Comparison of ENCODE assay signal across 20 cellular contexts in the genomic region with DNA sequence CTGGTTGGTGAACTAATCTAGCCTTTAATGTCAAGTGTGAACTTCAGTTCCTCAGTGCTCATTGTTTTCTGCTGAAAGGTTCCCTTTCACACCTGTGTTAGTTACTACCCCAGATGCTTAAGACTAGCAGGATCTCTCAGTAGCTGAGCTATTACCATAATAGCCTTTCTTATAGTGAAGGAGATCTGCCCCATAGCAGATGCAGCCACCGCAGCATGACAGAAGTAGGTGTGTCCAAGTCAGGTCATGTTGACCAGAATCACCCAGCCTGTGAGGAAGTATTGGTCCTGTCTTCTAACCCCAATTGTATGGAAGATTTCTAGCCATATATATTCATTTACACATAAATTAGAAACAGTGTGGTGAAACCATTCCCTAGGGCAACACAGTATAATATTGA. TPM values are rescaled to one million over a fixed set of nuclear protein-coding genes. Genes with fewer than 3 reads are reported as not detected.
DNase-seq lines count a peak whose midpoint lies in the region; ATAC-seq and TF ChIP-seq lines count a peak whose summit lies in the region.
"Had no signal": no experiment of that assay in that cellular context is flagged by ENCODE, and none has a peak within 500 bp of the region (broad histone marks: within the 10 kb centered on the region; RNA-seq: fewer than 3 reads in every experiment).

No MANE protein-coding gene starts in this region.

- TF ChIP-seq CTCF in breast epithelium (IDR thresholded peaks at IDR 0.05) (no peak), mammary epithelial cell (conservative IDR thresholded peaks at IDR 0.05 in 1 of 2, IDR thresholded peaks at IDR 0.05 in 1 of 2; ENCODE audit: extremely low read depth in 1 of 2, insufficient read depth in 1 of 2, low read depth in 1 of 2, low read length in 2 of 2) (no peak), IMR-90 (conservative IDR thresholded peaks at IDR 0.05; ENCODE audit: low read depth, low read length) (no peak), progenitor cell of endocrine pancreas (IDR thresholded peaks at IDR 0.05; ENCODE audit: unreplicated experiment) (no peak), gastrocnemius medialis (IDR thresholded peaks at IDR 0.05 in 4 of 5, conservative IDR thresholded peaks at IDR 0.05 in 1 of 5) (no peak), colonic mucosa (IDR thresholded peaks at IDR 0.05) (no peak)

- no peak overlapping the region for H3K4me3 ChIP-seq in breast epithelium
- H3K4me3 ChIP-seq in mammary epithelial cell (replicated peaks in 1 of 3; ENCODE audit: insufficient read depth in 1 of 3, low read depth in 2 of 3, low read length in 3 of 3) = no peak overlapping the region
- no peak overlapping the region for H3K4me3 ChIP-seq in IMR-90 (ENCODE audit: insufficient read depth, low read depth, low read length)
- no peak overlapping the region for H3K4me3 ChIP-seq in HAP-1
- H3K4me3 ChIP-seq in gastrocnemius medialis = no peak overlapping the region
- no peak overlapping the region for H3K4me3 ChIP-seq in colonic mucosa
- H3K4me3 ChIP-seq: A549, GM23338 had no signal

- H3K27ac Mint-ChIP-seq in progenitor cell of endocrine pancreas = peak overlapping the region; percentile 56
- H3K27ac Mint-ChIP-seq: CD4-positive, alpha-beta T cell; GM23338; HFFc6 had no signal

- no peaks in the 10 kb centered on the region for H3K79me2 ChIP-seq in mammary epithelial cell (ENCODE audit: insufficient read depth, low read length)

- no peaks in the 10 kb centered on the region for H3K27me3 ChIP-seq in breast epithelium
- H3K27me3 ChIP-seq in mammary epithelial cell (ENCODE audit: insufficient read depth, low read length) = no peaks in the 10 kb centered on the region
- no peaks in the 10 kb centered on the region for H3K27me3 ChIP-seq in IMR-90 (ENCODE audit: control insufficient read depth, insufficient read depth, low read length)
- no peaks in the 10 kb centered on the region for H3K27me3 ChIP-seq in HAP-1 (ENCODE audit: low read depth)
- no peaks in the 10 kb centered on the region for H3K27me3 ChIP-seq in gastrocnemius medialis
- H3K27me3 ChIP-seq in colonic mucosa = no peaks in the 10 kb centered on the region

- TF ChIP-seq RAD21 in IMR-90 (IDR thresholded peaks at IDR 0.05; ENCODE audit: low read length) = no peak

- H3K4me2 ChIP-seq in mammary epithelial cell (ENCODE audit: insufficient read depth, low read depth, low read length) (no peak overlapping the region), IMR-90 (ENCODE audit: low read depth, low read length) (no peak overlapping the region)
- H3K4me2 ChIP-seq: A549, GM23338 had no signal

- no peak overlapping the region for H4K8ac ChIP-seq in IMR-90 (ENCODE audit: low read depth in 2 of 2, low read length in 2 of 2)

- BruUV-seq in mammary epithelial cell (replicated peaks; lab: Mats Ljungman, UMichigan) (no TSS peak), IMR-90 (replicated peaks; lab: Mats Ljungman, UMichigan) (no TSS peak)

- WGBS in mammary epithelial cell (ENCODE audit: low coverage, missing lambda C conversion rate) = 0% methylated on average over 1 of the region's 1 CpG
- no CpG with 5 or more reads among the region's 1 CpG for WGBS in IMR-90 (ENCODE audit: extremely low coverage in 2 of 2, insufficient read length in 1 of 2), 2 experiments

- no peaks in the 10 kb centered on the region for H3K79me1 ChIP-seq in IMR-90 (ENCODE audit: low read depth in 1 of 2, low read length in 2 of 2)

- no peak overlapping the region; the same call in 1 of the 2 replicates for H4K91ac ChIP-seq in IMR-90 (ENCODE audit: insufficient read depth, low read depth, low read length)

- H2AFZ ChIP-seq in mammary epithelial cell (ENCODE audit: low read depth, low read length) = no peak overlapping the region
- no peak overlapping the region for H2AFZ ChIP-seq in IMR-90 (replicated peaks; ENCODE audit: low read length, poor library complexity)
- H2AFZ ChIP-seq: GM23338 had no signal

- CTCF ChIA-PET in mammary epithelial cell (lab: Charles Lee; ENCODE audit: low non-redundant PET) = no interaction called here
- CTCF ChIA-PET in IMR-90 (lab: Yijun Ruan, JAX) = interaction anchor here (0.6 to 0.7 kb wide), 2 partner anchors 9 to 86 kb away, joined by 3 to 6 read pairs; no protein-coding TSS in a partner anchor

- peaks cover 6% of the 10 kb centered on the region for H3K9me1 ChIP-seq in IMR-90 (ENCODE audit: insufficient read depth, low read length)

- no peak overlapping the region for H3K56ac ChIP-seq in IMR-90 (ENCODE audit: extremely low read depth, insufficient read depth, low read length)

- intact Hi-C loops in breast epithelium (cut with DNase I; ENCODE audit: low total_unique reads) (no loop called here), mammary epithelial cell (cut with micrococcal nuclease) (no loop called here), IMR-90 (cut with micrococcal nuclease) (no loop called here), gastrocnemius medialis (cut with DNase I; ENCODE audit: low total_unique reads) (no loop called here), colonic mucosa (cut with DNase I) (no loop called here)

- peaks cover 5% of the 10 kb centered on the region for H3K4me1 Mint-ChIP-seq in progenitor cell of endocrine pancreas (ENCODE audit: low read depth)
- H3K4me1 Mint-ChIP-seq: GM23338 had no signal

- no peak overlapping the region for H2BK5ac ChIP-seq in IMR-90 (ENCODE audit: low read depth, low read length, poor library complexity, severe bottlenecking)

- H3K18ac ChIP-seq in IMR-90 (ENCODE audit: low read depth, low read length) = no peak overlapping the region

- H3K4ac ChIP-seq in IMR-90 (ENCODE audit: low read depth, low read length) = peak overlapping the region; percentile 14

- no peak for ATAC-seq in IMR-90 (ENCODE audit: low read depth)
- ATAC-seq in gastrocnemius medialis = no peak
- no peak for ATAC-seq in HG03095 (IDR thresholded peaks at IDR 0.05; ENCODE audit: unreplicated experiment)
- ATAC-seq: A549, GM23338, HCT116, HepG2 had no signal

- H4K20me1 ChIP-seq in mammary epithelial cell (ENCODE audit: insufficient read depth, low read length) = no peaks in the 10 kb centered on the region
- H4K20me1 ChIP-seq in IMR-90 (ENCODE audit: insufficient read depth, low read length) = no peaks in the 10 kb centered on the region

- H2AK9ac ChIP-seq in IMR-90 (replicated peaks; ENCODE audit: low read depth, low read length, poor library complexity) = no peak overlapping the region

- H2BK15ac ChIP-seq in IMR-90 (ENCODE audit: low read depth, low read length) = no peak overlapping the region

- H3K23ac ChIP-seq in IMR-90 (ENCODE audit: low read depth, low read length) = no peak overlapping the region

- H2BK120ac ChIP-seq in IMR-90 (ENCODE audit: low read depth, low read length) = peak overlapping the region; percentile 9; the same call in 1 of the 2 replicates

- in situ Hi-C loops in mammary epithelial cell (cut with MboI; ENCODE audit: low sequenced_read_pairs in 2 of 2) (no loop called here), IMR-90 (cut with MboI; ENCODE audit: low sequenced_read_pairs) (no loop called here), HAP-1 (cut with MboI; ENCODE audit: low sequenced_read_pairs) (no loop called here), gastrocnemius medialis (cut with MboI; ENCODE audit: low sequenced_read_pairs in 4 of 4) (no loop called here)

- no peak overlapping the region; the same call in 1 of the 2 replicates for H2BK20ac ChIP-seq in IMR-90 (ENCODE audit: low read depth, low read length)

- H3K4me3 Mint-ChIP-seq in progenitor cell of endocrine pancreas (ENCODE audit: low read depth) = no peak overlapping the region
- H3K4me3 Mint-ChIP-seq: CD4-positive, alpha-beta T cell; GM23338; HFFc6 had no signal

- H3K9ac ChIP-seq in mammary epithelial cell (ENCODE audit: insufficient read depth, low read length) (no peak overlapping the region), IMR-90 (ENCODE audit: low read depth, low read length) (no peak overlapping the region), colonic mucosa (ENCODE audit: low read depth in 2 of 2, low read length in 2 of 2) (no peak overlapping the region)

- H4K5ac ChIP-seq in IMR-90 (ENCODE audit: low read depth, low read length) = no peak overlapping the region

- H3K27me3 Mint-ChIP-seq in progenitor cell of endocrine pancreas = no peaks in the 10 kb centered on the region
- H3K27me3 Mint-ChIP-seq: CD4-positive, alpha-beta T cell had no signal

- TF ChIP-seq POLR2A in breast epithelium (IDR thresholded peaks at IDR 0.05) (no peak), IMR-90 (IDR thresholded peaks at IDR 0.05; ENCODE audit: low read depth, low read length) (no peak), gastrocnemius medialis (IDR thresholded peaks at IDR 0.05) (no peak)

- H2AK5ac ChIP-seq in IMR-90 (ENCODE audit: low read depth, low read length) = no peak overlapping the region

- POLR2A ChIA-PET in IMR-90 (lab: Charles Lee; ENCODE audit: unreplicated experiment) = no interaction called here

- DNase-seq in breast epithelium (ENCODE audit: low spot score in 2 of 2) (no peak), mammary epithelial cell (no peak), IMR-90 (no peak), progenitor cell of endocrine pancreas (ENCODE audit: low spot score, unreplicated experiment) (no peak), HAP-1 (ENCODE audit: low spot score in 2 of 2) (no peak), gastrocnemius medialis (no peak), colonic mucosa (no peak)
- DNase-seq: AML-193; Caco-2; CD4-positive, alpha-beta T cell; KG1 had no signal

- no peaks in the 10 kb centered on the region for H3K36me3 ChIP-seq in breast epithelium
- H3K36me3 ChIP-seq in mammary epithelial cell (ENCODE audit: insufficient read depth, low read length) = no peaks in the 10 kb centered on the region
- H3K36me3 ChIP-seq in IMR-90 (ENCODE audit: control insufficient read depth, insufficient read depth, low read length) = peaks cover 15% of the 10 kb centered on the region
- H3K36me3 ChIP-seq in HAP-1 (replicated peaks) = no peaks in the 10 kb centered on the region
- peaks cover 0 to 74% of the 10 kb centered on the region in 2 donors for H3K36me3 ChIP-seq in gastrocnemius medialis
- no peaks in the 10 kb centered on the region for H3K36me3 ChIP-seq in colonic mucosa

- dilution Hi-C loops in mammary epithelial cell (cut with HindIII; ENCODE audit: low sequenced_read_pairs) (no loop called here), IMR-90 (cut with HindIII; ENCODE audit: low sequenced_read_pairs, unreplicated experiment) (no loop called here)

- H3K4me1 ChIP-seq in breast epithelium (no peaks in the 10 kb centered on the region), mammary epithelial cell (ENCODE audit: insufficient read depth, low read length) (peaks cover 6% of the 10 kb centered on the region), IMR-90 (ENCODE audit: control insufficient read depth, insufficient read depth, low read length) (peaks cover 5% of the 10 kb centered on the region; the same call in 1 of the 2 replicates), HAP-1 (peaks cover 5% of the 10 kb centered on the region; the same call in 1 of the 2 replicates), gastrocnemius medialis (no peaks in the 10 kb centered on the region), colonic mucosa (no peaks in the 10 kb centered on the region)
- H3K4me1 ChIP-seq: A549, Caco-2 had no signal

- H3K9me3 Mint-ChIP-seq in progenitor cell of endocrine pancreas (ENCODE audit: low read depth) = no peaks in the 10 kb centered on the region
- H3K9me3 Mint-ChIP-seq: CD4-positive, alpha-beta T cell; GM23338; HFFc6 had no signal

- no peaks in the 10 kb centered on the region for H3K36me3 Mint-ChIP-seq in progenitor cell of endocrine pancreas (ENCODE audit: insufficient read depth)

- H3K27ac ChIP-seq in breast epithelium (peak overlapping the region; percentile 34 to 36), mammary epithelial cell (ENCODE audit: insufficient read depth, low read depth, low read length) (no peak overlapping the region), IMR-90 (ENCODE audit: insufficient read depth, low read length) (no peak overlapping the region), gastrocnemius medialis (no peak overlapping the region), colonic mucosa (no peak overlapping the region)
- H3K27ac ChIP-seq: 22Rv1, A549, C4-2B had no signal

- H3K9me3 ChIP-seq in breast epithelium (no peaks in the 10 kb centered on the region), mammary epithelial cell (replicated peaks; ENCODE audit: insufficient read depth, low read length) (no peaks in the 10 kb centered on the region), IMR-90 (ENCODE audit: control insufficient read depth, insufficient read depth, low read length) (no peaks in the 10 kb centered on the region), HAP-1 (no peaks in the 10 kb centered on the region), gastrocnemius medialis (no peaks in the 10 kb centered on the region), colonic mucosa (no peaks in the 10 kb centered on the region)
- H3K9me3 ChIP-seq: A549, Caco-2 had no signal

- H3K14ac ChIP-seq in IMR-90 (replicated peaks; ENCODE audit: low read depth, low read length) = 0 out of 2 replicates have a peak overlapping the region, but pooled peaks have one; percentile 2

RNA-seq across cellular contexts. Expression of gene ZAR1L, which starts 37.3 kb away (rescaled TPM):
- not detected for total RNA-seq in breast epithelium
- total RNA-seq in mammary epithelial cell = not detected
- not detected for polyA plus RNA-seq in mammary epithelial cell
- not detected for polyA minus RNA-seq in mammary epithelial cell
- total RNA-seq in IMR-90 (2012; rRNA removed) = not detected in 2 replicates
- not detected in 2 replicates for polyA plus RNA-seq in IMR-90 (2012; rRNA removed)
- polyA plus RNA-seq in IMR-90 (2012; cell fraction: cytosol; rRNA removed) = not detected in 2 replicates
- not detected in 2 replicates for polyA plus RNA-seq in IMR-90 (2012; cell fraction: nucleus; rRNA removed; ENCODE audit: low replicate concordance)
- total RNA-seq in progenitor cell of endocrine pancreas = not detected in 2 replicates
- total RNA-seq in gastrocnemius medialis = not detected
- not detected for total RNA-seq in colonic mucosa
- total RNA-seq: Caco-2; CD4-positive, alpha-beta T cell; HFFc6 had no signal
- polyA plus RNA-seq: A549, BJ, HepG2 had no signal

RNA-seq across cellular contexts. Expression of gene BRCA2, which starts 37.5 kb away (rescaled TPM):
- total RNA-seq in breast epithelium (1 to 10 TPM in 2 of 3 donors, under 1 TPM in 1; 0.98 to 3.5 (median 1.3) TPM), mammary epithelial cell (10 to 100 TPM in 1 of 2 donors, 1 to 10 TPM in 1; 3.0 to 16.0 TPM), IMR-90 (2012; rRNA removed) (9.7 and 11.7 TPM in 2 replicates), progenitor cell of endocrine pancreas (11.3 and 14.7 TPM in 2 replicates), gastrocnemius medialis (under 1 TPM; 0.02 to 0.20 (median 0.12) TPM), colonic mucosa (10 to 100 TPM in 1 of 2 donors, 1 to 10 TPM in 1; 4.8 to 12.1 TPM)
- polyA plus RNA-seq in mammary epithelial cell (3.0 TPM), IMR-90 (2012; rRNA removed) (2.0 and 2.1 TPM in 2 replicates)
- polyA minus RNA-seq in mammary epithelial cell = 79.5 TPM
- 0.13 and 0.77 TPM in 2 replicates for polyA plus RNA-seq in IMR-90 (2012; cell fraction: cytosol; rRNA removed)
- 0.28 and 3.1 TPM in 2 replicates for polyA plus RNA-seq in IMR-90 (2012; cell fraction: nucleus; rRNA removed; ENCODE audit: low replicate concordance)

Comparison
In these comparisons a context has a peak if more than half of its experiments do, and no peak if none do; other contexts are left out.
1. H3K27ac ChIP-seq: peak in breast epithelium (2 of 2); none in mammary epithelial cell (single experiment), IMR-90 (single experiment), gastrocnemius medialis (0 of 4) and colonic mucosa (single experiment).